ENCODE assay signal across 11 cellular contexts in genomic region chr6:86832686-86833085, GRCh38.
"Had no signal": no experiment of that assay in that cellular context is flagged by ENCODE, and none has a peak within 500 bp of the region (broad histone marks: within the 10 kb centered on the region; RNA-seq: fewer than 3 reads in every experiment).

No MANE protein-coding gene starts in this region.

- H3K9ac ChIP-seq: GM23248 had no signal

- H3K36me3 ChIP-seq: HAP-1 had no signal

- H3K9me3 ChIP-seq: HAP-1 had no signal

- H3K4me2 ChIP-seq: GM23338 had no signal

- H2AFZ ChIP-seq: GM23248, GM23338 had no signal

- DNase-seq: GM23248, GOT3, H7, H9, HCEC 1CT, HFFc6 had no signal

- H3K4me3 ChIP-seq: GM23248, GM23338, HAP-1 had no signal

- H3K4me1 ChIP-seq: HAP-1 had no signal

- ATAC-seq: GM23338, HCT116 had no signal

- FAIRE-seq: H1, H54 had no signal

- H3K27ac ChIP-seq: GM23248 had no signal
